ENCODE assay signal across 19 cellular contexts in genomic region chr10:35307297-35307696, GRCh38. TPM values are rescaled to one million over a fixed set of nuclear protein-coding genes. Genes with fewer than 3 reads are reported as not detected.
DNase-seq lines count a peak whose midpoint lies in the region; ATAC-seq, FAIRE-seq and TF ChIP-seq lines count a peak whose summit lies in the region.
"Had no signal": no experiment of that assay in that cellular context is flagged by ENCODE, and none has a peak within 500 bp of the region (broad histone marks: within the 10 kb centered on the region; RNA-seq: fewer than 3 reads in every experiment).

No MANE protein-coding gene starts in this region.

- WGBS in HepG2 (ENCODE audit: low lambda C conversion rate): 43% methylated on average over 10 of the region's 10 CpGs
- WGBS in right lobe of liver (ENCODE audit: insufficient coverage, low coverage, low lambda C conversion rate, missing lambda C conversion rate): 75% methylated on average over 10 of the region's 10 CpGs
- WGBS in hepatocyte (ENCODE audit: low lambda C conversion rate, missing lambda C conversion rate): 76% methylated on average over 10 of the region's 10 CpGs

- CTCF ChIA-PET in HepG2 (lab: Yijun Ruan, JAX; ENCODE audit: low intra/inter-chr PET ratio, low total read pairs): no interaction called here

- no peak overlapping the region for H3K9ac ChIP-seq in HepG2 (ENCODE audit: insufficient read depth, low read depth, low read length)

- H3K79me2 ChIP-seq in HepG2 (ENCODE audit: insufficient read depth, low read length) (no peaks in the 10 kb centered on the region), hepatocyte (no peaks in the 10 kb centered on the region)

- TF ChIP-seq RAD21 in HepG2 (CRISPR knock-in tag; IDR thresholded peaks at IDR 0.05): no peak

- peak overlapping the region; percentile 68 for H3K4me2 ChIP-seq in HepG2 (ENCODE audit: low read depth, low read length)
- peak overlapping the region; percentile 6 for H3K4me2 ChIP-seq in hepatocyte

- DNase-seq in HepG2 (ENCODE audit: low spot score) (no peak), right lobe of liver (no peak), amniotic epithelial cell (ENCODE audit: low read depth) (peak; percentile 32), hepatocyte (ENCODE audit: low spot score) (peak; percentile 12), NCI-H446 (lab: John Stamatoyannopoulos, UW) (no peak)
- no peak for DNase-seq in activated CD8-positive, alpha-beta memory T cell treated with anti-CD3 and anti-CD28 coated beads for 24 hours
- DNase-seq: activated CD4-positive, alpha-beta T cell treated with anti-CD3 and anti-CD28 coated beads, Interleukin-2, amount 50 U/mL, for 48 hours; CD8-positive, alpha-beta memory T cell; GF-D8; naive B cell; NCI-H2081; NCI-H774; posterior cingulate gyrus; stimulated activated naive CD8-positive, alpha-beta T cell treated with anti-CD3 and anti-CD28 coated beads, Interleukin-15, Interleukin-2, amounts not matched to agents 100 U/mL and 50 U/mL, for 24 hours; SW 1271 had no signal

- H3K36me3 ChIP-seq in HepG2 (replicated peaks in 1 of 2; ENCODE audit: control insufficient read depth in 1 of 2, insufficient read depth in 2 of 2, low read length in 2 of 2) (no peaks in the 10 kb centered on the region), right lobe of liver (no peaks in the 10 kb centered on the region), hepatocyte (replicated peaks; ENCODE audit: insufficient read depth, low read depth) (no peaks in the 10 kb centered on the region)
- H3K36me3 ChIP-seq: lower lobe of right lung had no signal

- in situ Hi-C loops in HepG2 (cut with HindIII; ENCODE audit: extremely low pct_ligation_motif_present, low pct_unique_long_range_greater_than_20kb): no loop called here

- TF ChIP-seq EP300 in HepG2 (IDR thresholded peaks at IDR 0.05; ENCODE audit: low read depth in 2 of 2, low read length in 2 of 2): no peak
- TF ChIP-seq EP300 in HepG2 (CRISPR knock-in tag; IDR thresholded peaks at IDR 0.05; ENCODE audit: borderline replicate concordance): no peak

- intact Hi-C loops in HepG2 (cut with micrococcal nuclease; ENCODE audit: unreplicated experiment) (no loop called here), right lobe of liver (cut with DNase I) (no loop called here)

- TF ChIP-seq POLR2A in HepG2 (IDR thresholded peaks at IDR 0.05; ENCODE audit: insufficient read depth in 1 of 2, low read depth in 2 of 2, low read length in 2 of 2) (no peak), right lobe of liver (IDR thresholded peaks at IDR 0.05) (no peak)

- H3K27ac ChIP-seq in HepG2 (ENCODE audit: extremely low read length, insufficient read depth, low read length): no peak overlapping the region
- H3K27ac ChIP-seq in right lobe of liver: no peak overlapping the region
- H3K27ac ChIP-seq in hepatocyte: peak overlapping the region; percentile 60
- H3K27ac ChIP-seq: lower lobe of right lung had no signal

- ATAC-seq in HepG2 (no peak), right lobe of liver (no peak), GM18502 (IDR thresholded peaks at IDR 0.05; ENCODE audit: poor library complexity, unreplicated experiment) (no peak), GM19452 (IDR thresholded peaks at IDR 0.05; ENCODE audit: unreplicated experiment) (no peak)
- ATAC-seq: stimulated activated naive CD8-positive, alpha-beta T cell treated with anti-CD3 and anti-CD28 coated beads, Interleukin-15, Interleukin-2, amounts not matched to agents 100 U/mL and 50 U/mL, for 24 hours had no signal

- POLR2A ChIA-PET in HepG2 (lab: Yijun Ruan, JAX): no interaction called here

- H3K4me3 ChIP-seq in HepG2 (replicated peaks in 1 of 3; ENCODE audit: insufficient read depth in 1 of 3, low read depth in 2 of 3, low read length in 3 of 3): peak overlapping the region in 1 of 3 experiments; percentile 30; a peak in 2 of 6 replicates
- H3K4me3 ChIP-seq in right lobe of liver: no peak overlapping the region
- no peak overlapping the region for H3K4me3 ChIP-seq in hepatocyte
- H3K4me3 ChIP-seq: lower lobe of right lung had no signal

- H3K27me3 ChIP-seq in HepG2 (ENCODE audit: control insufficient read depth in 1 of 2, insufficient read depth in 2 of 2, low read length in 2 of 2): peaks cover 0 to 6% of the 10 kb centered on the region in 2 experiments; a peak in 2 of 5 replicates
- no peaks in the 10 kb centered on the region for H3K27me3 ChIP-seq in right lobe of liver
- no peaks in the 10 kb centered on the region for H3K27me3 ChIP-seq in hepatocyte

- TF ChIP-seq CTCF in HepG2 (CRISPR knock-in tag; IDR thresholded peaks at IDR 0.05): no peak
- TF ChIP-seq CTCF in right lobe of liver (IDR thresholded peaks at IDR 0.05): no peak
- no peak for TF ChIP-seq CTCF in hepatocyte (IDR thresholded peaks at IDR 0.05; ENCODE audit: poor library complexity)

- H4K20me1 ChIP-seq in HepG2 (ENCODE audit: insufficient read depth, low read length) (no peaks in the 10 kb centered on the region), hepatocyte (ENCODE audit: insufficient read depth, poor library complexity, severe bottlenecking) (no peaks in the 10 kb centered on the region)

- no TSS peak for BruUV-seq in HepG2 (replicated peaks; lab: Mats Ljungman, UMichigan)

- H3K9me3 ChIP-seq in HepG2 (ENCODE audit: low read length): no peaks in the 10 kb centered on the region
- no peaks in the 10 kb centered on the region for H3K9me3 ChIP-seq in right lobe of liver
- no peaks in the 10 kb centered on the region for H3K9me3 ChIP-seq in hepatocyte (ENCODE audit: low read depth)
- H3K9me3 ChIP-seq: lower lobe of right lung had no signal

- H3K4me1 ChIP-seq in HepG2 (ENCODE audit: insufficient read depth, low read length) (peaks cover 24% of the 10 kb centered on the region), right lobe of liver (no peaks in the 10 kb centered on the region), hepatocyte (ENCODE audit: insufficient read depth) (no peaks in the 10 kb centered on the region)
- H3K4me1 ChIP-seq: lower lobe of right lung had no signal

- no peaks in the 10 kb centered on the region for H3K9me2 ChIP-seq in hepatocyte (replicated peaks; ENCODE audit: insufficient read depth)

- FAIRE-seq in HepG2 (lab: Jason Lieb, UNC): no peak
- FAIRE-seq: endometrium had no signal

- H2AFZ ChIP-seq in HepG2 (ENCODE audit: low read length): peak overlapping the region; percentile 84
- no peak overlapping the region for H2AFZ ChIP-seq in hepatocyte

TF ChIP-seq in HepG2, 621 proteins besides CTCF, POLR2A, EP300 and RAD21:
- TF ChIP-seq ZNF567 (CRISPR knock-in tag; IDR thresholded peaks at IDR 0.05; ENCODE audit: borderline replicate concordance) (no peak), ZBTB33 (CRISPR knock-in tag; IDR thresholded peaks at IDR 0.05) (0 out of 2 replicates have a peak, but pooled peaks have one; percentile 11)

RNA-seq across cellular contexts. Expression of gene CCNY, which starts 29.0 kb away (rescaled TPM):
- total RNA-seq in HepG2 (2016; rRNA removed; fragmentation: Illumina TruSeq; extraction: Trizol): 54.7 and 63.6 TPM in 2 replicates
- total RNA-seq in HepG2 (2016; cell fraction: cytosol; rRNA removed; fragmentation: Illumina TruSeq; extraction: Trizol; ENCODE audit: low read depth): 18.1 and 25.9 TPM in 2 replicates
- total RNA-seq in HepG2 (2016; cell fraction: insoluble cytoplasmic fraction; rRNA removed; fragmentation: Illumina TruSeq; extraction: Trizol): 53.9 and 58.9 TPM in 2 replicates
- total RNA-seq in HepG2 (2016; cell fraction: membrane; rRNA removed; fragmentation: Illumina TruSeq; extraction: Trizol): 49.7 and 54.2 TPM in 2 replicates
- 31.8 and 32.4 TPM in 2 replicates for total RNA-seq in HepG2 (2016; cell fraction: nucleus; rRNA removed; fragmentation: Illumina TruSeq; extraction: Trizol)
- 46.4 and 48.2 TPM in 2 replicates for polyA plus RNA-seq in HepG2 (2011; rRNA removed)
- polyA plus RNA-seq in HepG2 (2011; cell fraction: cytosol; rRNA removed): 27.7 and 34.1 TPM in 2 replicates
- polyA plus RNA-seq in HepG2 (2011; cell fraction: nucleus; rRNA removed): 12.4 and 14.5 TPM in 2 replicates
- polyA plus RNA-seq in HepG2 (2012): 49.5 and 71.9 TPM in 2 replicates
- 25.8 and 27.0 TPM in 2 replicates for polyA plus RNA-seq in HepG2 (2016; cell fraction: cytosol; fragmentation: Illumina TruSeq; extraction: Trizol; ENCODE audit: low read depth)
- polyA plus RNA-seq in HepG2 (2016; cell fraction: insoluble cytoplasmic fraction; fragmentation: Illumina TruSeq; extraction: Trizol; ENCODE audit: low read depth): 74.5 and 85.3 TPM in 2 replicates
- 59.1 and 60.1 TPM in 2 replicates for polyA plus RNA-seq in HepG2 (2016; cell fraction: membrane; fragmentation: Illumina TruSeq; extraction: Trizol; ENCODE audit: low read depth)
- 48.6 and 48.7 TPM in 2 replicates for polyA plus RNA-seq in HepG2 (2016; cell fraction: nucleus; fragmentation: Illumina TruSeq; extraction: Trizol; ENCODE audit: insufficient read depth, low read depth)
- polyA minus RNA-seq in HepG2 (2011; rRNA and poly(A)+ RNA removed; ENCODE audit: low replicate concordance): 42.9 and 44.3 TPM in 2 replicates
- polyA minus RNA-seq in HepG2 (2011; cell fraction: cytosol; rRNA and poly(A)+ RNA removed): 25.1 and 33.3 TPM in 2 replicates
- 27.3 and 40.3 TPM in 2 replicates for polyA minus RNA-seq in HepG2 (2011; cell fraction: nucleus; rRNA and poly(A)+ RNA removed)
- 10 to 100 TPM; 22.4 to 49.2 (median 41.4) TPM for total RNA-seq in right lobe of liver
- 51.1 and 51.5 TPM in 2 replicates for total RNA-seq in hepatocyte
- polyA plus RNA-seq in hepatocyte: 51.3 and 55.8 TPM in 2 replicates

Comparison
In these comparisons a context has a peak if more than half of its experiments do, and no peak if none do; other contexts are left out.
1. DNase-seq: peak in amniotic epithelial cell (single experiment) and hepatocyte (single experiment); none in HepG2 (single experiment), right lobe of liver (0 of 3), NCI-H446 (0 of 2) and activated CD8-positive, alpha-beta memory T cell treated with anti-CD3 and anti-CD28 coated beads for 24 hours (single experiment).